35 cellular contexts compared by ENCODE assay signal in genomic region chr7:87094322-87094721, GRCh38.
"Had no signal": no experiment of that assay in that cellular context is flagged by ENCODE, and none has a peak within 500 bp of the region (broad histone marks: within the 10 kb centered on the region; RNA-seq: fewer than 3 reads in every experiment).

No MANE protein-coding gene starts in this region.

- H3K27me3 ChIP-seq: MG63 had no signal

- DNase-seq: Karpas-422, Kasumi-1, KBM-7, KG1, MG63, MM.1S, MV-4-11, NCI-H1048, NCI-H1092, NCI-H1092 treated with DMSO at 0.1 percent for 48 hours, NCI-H1105, NCI-H1105 treated with DMSO at 0.1 percent for 48 hours, NCI-H1417, NCI-H1417 treated with DMSO at 0.1 percent for 48 hours, NCI-H1436, NCI-H1436 treated with DMSO at 0.1 percent for 48 hours, NCI-H146, NCI-H1694, NCI-H1694 treated with DMSO at 0.1 percent for 48 hours, NCI-H187, NCI-H187 treated with DMSO at 0.1 percent for 48 hours, NCI-H1930, NCI-H2029, NCI-H2029 treated with DMSO at 0.1 percent for 48 hours, NCI-H2081, NCI-H2081 treated with DMSO at 0.1 percent for 48 hours, NCI-H2107, NCI-H2171, NCI-H2171 treated with DMSO at 0.1 percent for 48 hours, NCI-H2227 treated with DMSO at 0.1 percent for 48 hours, NCI-H226, NCI-H345, NCI-H446, NCI-H446 treated with DMSO at 0.1 percent for 48 hours had no signal

- H3K9me3 ChIP-seq: MG63 had no signal

- H3K9ac ChIP-seq: KMS-11 had no signal

- H3K4me2 ChIP-seq: KMS-11 had no signal

- H3K27ac ChIP-seq: KMS-11 had no signal

- H3K4me3 ChIP-seq: MG63 had no signal

- H3K36me3 ChIP-seq: MG63 had no signal
